Comparison of ENCODE assay signal across 1 cellular context in genomic region chr2:45611020-45611737, GRCh38.
TF ChIP-seq lines count a peak whose summit lies in the region.

A gene with protein sequence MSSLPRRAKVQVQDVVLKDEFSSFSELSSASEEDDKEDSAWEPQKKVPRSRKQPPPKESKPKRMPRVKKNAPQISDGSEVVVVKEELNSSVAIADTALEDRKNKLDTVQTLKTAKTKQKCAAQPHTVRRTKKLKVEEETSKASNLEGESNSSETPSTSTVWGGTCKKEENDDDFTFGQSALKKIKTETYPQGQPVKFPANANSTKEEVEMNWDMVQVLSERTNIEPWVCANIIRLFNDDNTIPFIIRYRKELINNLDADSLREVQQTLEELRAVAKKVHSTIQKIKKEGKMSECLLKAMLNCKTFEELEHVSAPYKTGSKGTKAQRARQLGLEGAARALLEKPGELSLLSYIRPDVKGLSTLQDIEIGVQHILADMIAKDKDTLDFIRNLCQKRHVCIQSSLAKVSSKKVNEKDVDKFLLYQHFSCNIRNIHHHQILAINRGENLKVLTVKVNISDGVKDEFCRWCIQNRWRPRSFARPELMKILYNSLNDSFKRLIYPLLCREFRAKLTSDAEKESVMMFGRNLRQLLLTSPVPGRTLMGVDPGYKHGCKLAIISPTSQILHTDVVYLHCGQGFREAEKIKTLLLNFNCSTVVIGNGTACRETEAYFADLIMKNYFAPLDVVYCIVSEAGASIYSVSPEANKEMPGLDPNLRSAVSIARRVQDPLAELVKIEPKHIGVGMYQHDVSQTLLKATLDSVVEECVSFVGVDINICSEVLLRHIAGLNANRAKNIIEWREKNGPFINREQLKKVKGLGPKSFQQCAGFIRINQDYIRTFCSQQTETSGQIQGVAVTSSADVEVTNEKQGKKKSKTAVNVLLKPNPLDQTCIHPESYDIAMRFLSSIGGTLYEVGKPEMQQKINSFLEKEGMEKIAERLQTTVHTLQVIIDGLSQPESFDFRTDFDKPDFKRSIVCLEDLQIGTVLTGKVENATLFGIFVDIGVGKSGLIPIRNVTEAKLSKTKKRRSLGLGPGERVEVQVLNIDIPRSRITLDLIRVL (minus strand): TSS chr2:45611267. CDS start chr2:45605441, 5,826 bp downstream.

TF ChIP-seq in HCT116, 20 proteins besides CTCF, POLR2A, EP300 and RAD21 (continued from another document):
- TF ChIP-seq, protein P1, sequence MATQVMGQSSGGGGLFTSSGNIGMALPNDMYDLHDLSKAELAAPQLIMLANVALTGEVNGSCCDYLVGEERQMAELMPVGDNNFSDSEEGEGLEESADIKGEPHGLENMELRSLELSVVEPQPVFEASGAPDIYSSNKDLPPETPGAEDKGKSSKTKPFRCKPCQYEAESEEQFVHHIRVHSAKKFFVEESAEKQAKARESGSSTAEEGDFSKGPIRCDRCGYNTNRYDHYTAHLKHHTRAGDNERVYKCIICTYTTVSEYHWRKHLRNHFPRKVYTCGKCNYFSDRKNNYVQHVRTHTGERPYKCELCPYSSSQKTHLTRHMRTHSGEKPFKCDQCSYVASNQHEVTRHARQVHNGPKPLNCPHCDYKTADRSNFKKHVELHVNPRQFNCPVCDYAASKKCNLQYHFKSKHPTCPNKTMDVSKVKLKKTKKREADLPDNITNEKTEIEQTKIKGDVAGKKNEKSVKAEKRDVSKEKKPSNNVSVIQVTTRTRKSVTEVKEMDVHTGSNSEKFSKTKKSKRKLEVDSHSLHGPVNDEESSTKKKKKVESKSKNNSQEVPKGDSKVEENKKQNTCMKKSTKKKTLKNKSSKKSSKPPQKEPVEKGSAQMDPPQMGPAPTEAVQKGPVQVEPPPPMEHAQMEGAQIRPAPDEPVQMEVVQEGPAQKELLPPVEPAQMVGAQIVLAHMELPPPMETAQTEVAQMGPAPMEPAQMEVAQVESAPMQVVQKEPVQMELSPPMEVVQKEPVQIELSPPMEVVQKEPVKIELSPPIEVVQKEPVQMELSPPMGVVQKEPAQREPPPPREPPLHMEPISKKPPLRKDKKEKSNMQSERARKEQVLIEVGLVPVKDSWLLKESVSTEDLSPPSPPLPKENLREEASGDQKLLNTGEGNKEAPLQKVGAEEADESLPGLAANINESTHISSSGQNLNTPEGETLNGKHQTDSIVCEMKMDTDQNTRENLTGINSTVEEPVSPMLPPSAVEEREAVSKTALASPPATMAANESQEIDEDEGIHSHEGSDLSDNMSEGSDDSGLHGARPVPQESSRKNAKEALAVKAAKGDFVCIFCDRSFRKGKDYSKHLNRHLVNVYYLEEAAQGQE (IDR thresholded peaks at IDR 0.05; ENCODE audit: low read depth), result no peak
- peak; percentile 78 for TF ChIP-seq MAX (IDR thresholded peaks at IDR 0.05)
TF ChIP-seq in HCT116: peak in this region for 7.
